In the genomic region with DNA sequence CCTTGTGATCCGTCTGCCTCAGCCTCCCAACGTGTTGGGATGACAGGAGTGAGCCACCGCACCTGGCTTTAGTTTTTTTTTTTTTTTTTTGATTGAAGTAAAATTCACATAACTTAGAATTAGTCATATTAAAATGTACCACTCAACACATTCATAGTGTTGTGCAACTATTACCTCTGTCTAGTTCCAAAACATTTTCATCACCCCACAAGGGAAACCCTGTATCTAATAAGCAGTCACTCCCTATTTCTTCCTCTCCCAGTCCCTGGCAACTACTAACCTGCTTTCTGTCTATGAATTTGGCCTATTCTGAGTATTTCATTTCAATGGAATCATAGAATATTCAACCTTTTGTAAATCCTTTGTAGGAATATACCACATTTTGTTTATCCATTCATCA, we compare ENCODE assay signal across 24 cellular contexts.
DNase-seq lines count a peak whose midpoint lies in the region; ATAC-seq and TF ChIP-seq lines count a peak whose summit lies in the region.
"Had no signal": no experiment of that assay in that cellular context is flagged by ENCODE, and none has a peak within 500 bp of the region (broad histone marks: within the 10 kb centered on the region; RNA-seq: fewer than 3 reads in every experiment).

No MANE protein-coding gene starts in this region.

- no peak for TF ChIP-seq POLR2A in ovary (IDR thresholded peaks at IDR 0.05)

- no peaks in the 10 kb centered on the region for H3K36me3 ChIP-seq in ovary

- no peak for TF ChIP-seq EP300 in ovary (IDR thresholded peaks at IDR 0.05)

- peak; percentile 77 to 86 for ATAC-seq in right cardiac atrium
- ATAC-seq in activated CD8-positive, alpha-beta T cell treated with anti-CD3 and anti-CD28 coated beads, Interleukin-2, amount 10 ng/mL, durations not matched to agents 7 days and 5 days = no peak
- ATAC-seq: natural killer cell had no signal

- WGBS in right cardiac atrium = 73% methylated on average over 3 of the region's 3 CpGs
- WGBS in ovary, 3 donors = 50 to 77% (median 56%) methylated on average over 3 of the region's 3 CpGs

- peak overlapping the region; percentile 2; the same call in 1 of the 2 replicates for H3K27ac Mint-ChIP-seq in HFFc6
- no peak overlapping the region for H3K27ac Mint-ChIP-seq in activated CD8-positive, alpha-beta T cell treated with anti-CD3 and anti-CD28 coated beads, Interleukin-2, amount 10 ng/mL, durations not matched to agents 7 days and 5 days
- H3K27ac Mint-ChIP-seq: activated naive CD8-positive, alpha-beta T cell; natural killer cell had no signal

- no peak overlapping the region for H3K4me3 Mint-ChIP-seq in HFFc6
- H3K4me3 Mint-ChIP-seq in activated CD8-positive, alpha-beta T cell treated with anti-CD3 and anti-CD28 coated beads, Interleukin-2, amount 10 ng/mL, durations not matched to agents 7 days and 5 days = no peak overlapping the region
- H3K4me3 Mint-ChIP-seq: activated naive CD8-positive, alpha-beta T cell; brain; H9; natural killer cell had no signal

- intact Hi-C loops in right cardiac atrium (cut with DNase I) (no loop called here), ovary (cut with DNase I) (no loop called here)

- H3K4me1 Mint-ChIP-seq in HFFc6 (ENCODE audit: low read depth) = peaks cover 17% of the 10 kb centered on the region
- no peaks in the 10 kb centered on the region for H3K4me1 Mint-ChIP-seq in activated CD8-positive, alpha-beta T cell treated with anti-CD3 and anti-CD28 coated beads, Interleukin-2, amount 10 ng/mL, durations not matched to agents 7 days and 5 days (ENCODE audit: low read depth)
- H3K4me1 Mint-ChIP-seq: H9, natural killer cell had no signal

- H3K9me3 ChIP-seq in right cardiac atrium (ENCODE audit: control insufficient read depth, low read length) (no peaks in the 10 kb centered on the region), ovary (no peaks in the 10 kb centered on the region)
- H3K9me3 ChIP-seq: suprapubic skin had no signal

- 0 out of 2 replicates have a peak, but pooled peaks cover 5% of the 10 kb centered on the region for H3K36me3 Mint-ChIP-seq in HFFc6 (ENCODE audit: low read depth)
- H3K36me3 Mint-ChIP-seq in activated CD8-positive, alpha-beta T cell treated with anti-CD3 and anti-CD28 coated beads, Interleukin-2, amount 10 ng/mL, durations not matched to agents 7 days and 5 days (ENCODE audit: low read depth) = no peaks in the 10 kb centered on the region

- no peaks in the 10 kb centered on the region for H3K27me3 Mint-ChIP-seq in HFFc6 (ENCODE audit: insufficient read depth)
- no peaks in the 10 kb centered on the region for H3K27me3 Mint-ChIP-seq in activated CD8-positive, alpha-beta T cell treated with anti-CD3 and anti-CD28 coated beads, Interleukin-2, amount 10 ng/mL, durations not matched to agents 7 days and 5 days (ENCODE audit: low read depth)
- H3K27me3 Mint-ChIP-seq: activated naive CD8-positive, alpha-beta T cell; brain had no signal

- CTCF ChIA-PET in activated CD8-positive, alpha-beta T cell treated with anti-CD3 and anti-CD28 coated beads, Interleukin-2, amount 10 ng/mL, durations not matched to agents 7 days and 5 days (lab: Charles Lee) = no interaction called here

- DNase-seq in AG10803 (ENCODE audit: low read depth) = peak; percentile 66
- no peak for DNase-seq in HFFc6
- peak; percentile 49 for DNase-seq in choroid plexus epithelial cell (ENCODE audit: low read depth)
- DNase-seq in right cardiac atrium = no peak
- DNase-seq in ovary = no peak
- no peak for DNase-seq in activated CD4-positive, alpha-beta T cell treated with anti-CD3 and anti-CD28 coated beads, Interleukin-2, amount 50 U/mL, for 48 hours
- no peak for DNase-seq in activated CD8-positive, alpha-beta T cell treated with anti-CD3 and anti-CD28 coated beads, Interleukin-2, amount 10 ng/mL, durations not matched to agents 7 days and 5 days
- no peak for DNase-seq in stimulated activated CD8-positive, alpha-beta memory T cell treated with anti-CD3 and anti-CD28 coated beads, Interleukin-4, amount 100 ng/mL, for 48 hours
- DNase-seq: ACHN; activated CD4-positive, alpha-beta T cell treated with anti-CD3 and anti-CD28 coated beads for 1 hour; dermis blood vessel endothelial cell; DMS153; H9; hippocampal formation; kidney; mesendoderm; natural killer cell; NCI-H2081; NCI-H510A; NK-92 treated with Interleukin-12 subunit alpha and Interleukin-12 subunit beta, amount 100 ng/mL, for 24 hours; posterior cingulate gyrus had no signal

- H3K27ac ChIP-seq in right cardiac atrium (ENCODE audit: low read length) = no peak overlapping the region
- no peak overlapping the region for H3K27ac ChIP-seq in ovary
- H3K27ac ChIP-seq: suprapubic skin had no signal

- TF ChIP-seq CTCF in AG10803 (conservative IDR thresholded peaks at IDR 0.05; ENCODE audit: low read length) = no peak
- no peak for TF ChIP-seq CTCF in HFFc6 (IDR thresholded peaks at IDR 0.05)
- TF ChIP-seq CTCF in choroid plexus epithelial cell (conservative IDR thresholded peaks at IDR 0.05; ENCODE audit: low read depth, low read length) = no peak
- no peak for TF ChIP-seq CTCF in ovary (IDR thresholded peaks at IDR 0.05)

- POLR2A ChIA-PET in activated CD8-positive, alpha-beta T cell treated with anti-CD3 and anti-CD28 coated beads, Interleukin-2, amount 10 ng/mL, durations not matched to agents 7 days and 5 days (lab: Charles Lee) = no interaction called here

- H3K4me3 ChIP-seq in AG10803 (ENCODE audit: low read length) (no peak overlapping the region), choroid plexus epithelial cell (ENCODE audit: low read depth, low read length) (no peak overlapping the region), right cardiac atrium (ENCODE audit: low read length) (no peak overlapping the region), ovary (no peak overlapping the region)
- H3K4me3 ChIP-seq: suprapubic skin had no signal

- H3K4me1 ChIP-seq in right cardiac atrium (ENCODE audit: control insufficient read depth, insufficient read depth, low read length) (no peaks in the 10 kb centered on the region), ovary (ENCODE audit: insufficient read depth) (no peaks in the 10 kb centered on the region)
- H3K4me1 ChIP-seq: suprapubic skin had no signal

- H3K27me3 ChIP-seq in right cardiac atrium (ENCODE audit: control insufficient read depth, insufficient read depth) (no peaks in the 10 kb centered on the region), ovary (no peaks in the 10 kb centered on the region)
- H3K27me3 ChIP-seq: suprapubic skin had no signal

- H3K9me3 Mint-ChIP-seq in HFFc6 = no peaks in the 10 kb centered on the region
- H3K9me3 Mint-ChIP-seq in activated CD8-positive, alpha-beta T cell treated with anti-CD3 and anti-CD28 coated beads, Interleukin-2, amount 10 ng/mL, durations not matched to agents 7 days and 5 days (ENCODE audit: insufficient read depth) = no peaks in the 10 kb centered on the region
- H3K9me3 Mint-ChIP-seq: brain, H9, natural killer cell had no signal

Comparison
In these comparisons a context has a peak if more than half of its experiments do, and no peak if none do; other contexts are left out.
1. DNase-seq: peak in AG10803 (single experiment) and choroid plexus epithelial cell (single experiment); none in HFFc6 (single experiment), right cardiac atrium (0 of 3), ovary (0 of 5), activated CD4-positive, alpha-beta T cell treated with anti-CD3 and anti-CD28 coated beads, Interleukin-2, amount 50 U/mL, for 48 hours (0 of 2), activated CD8-positive, alpha-beta T cell treated with anti-CD3 and anti-CD28 coated beads, Interleukin-2, amount 10 ng/mL, durations not matched to agents 7 days and 5 days (single experiment) and stimulated activated CD8-positive, alpha-beta memory T cell treated with anti-CD3 and anti-CD28 coated beads, Interleukin-4, amount 100 ng/mL, for 48 hours (single experiment).